In genomic region chr16:83779881-83780280, GRCh38 we compare ENCODE assay signal across 11 cellular contexts. TPM values are rescaled to one million over a fixed set of nuclear protein-coding genes. Genes with fewer than 3 reads are reported as not detected.
DNase-seq lines count a peak whose midpoint lies in the region; ATAC-seq and TF ChIP-seq lines count a peak whose summit lies in the region.
"Had no signal": no experiment of that assay in that cellular context is flagged by ENCODE, and none has a peak within 500 bp of the region (broad histone marks: within the 10 kb centered on the region; RNA-seq: fewer than 3 reads in every experiment).

No MANE protein-coding gene starts in this region.

- H3K36me3 ChIP-seq in adrenal gland (replicated peaks in 1 of 2) (no peaks in the 10 kb centered on the region), uterus (no peaks in the 10 kb centered on the region)

- intact Hi-C loops in adrenal gland (cut with DNase I), result no loop called here
- intact Hi-C loops in left cardiac atrium (cut with DNase I), result loop anchor here in 1 of 2 donors (10.0 kb wide), 1 partner anchor 55 kb away; no protein-coding TSS in a partner anchor
- intact Hi-C loops in sciatic nerve (cut with DNase I), result no loop called here
- intact Hi-C loops in uterus (cut with DNase I; ENCODE audit: low total_unique reads), result no loop called here

- DNase-seq in GM04503 (ENCODE audit: low read depth), result peak; percentile 11
- DNase-seq in adrenal gland, result peak in 5 of 7 donors; percentile 27 to 51 (median 43)
- no peak for DNase-seq in left cardiac atrium
- no peak for DNase-seq in sciatic nerve (ENCODE audit: low spot score)
- no peak for DNase-seq in NCI-H1417 (lab: John Stamatoyannopoulos, UW)
- DNase-seq in uterus, result no peak
- DNase-seq: activated CD8-positive, alpha-beta memory T cell treated with anti-CD3 and anti-CD28 coated beads for 24 hours; Calu3 had no signal

- H3K27me3 ChIP-seq in adrenal gland (no peaks in the 10 kb centered on the region), uterus (no peaks in the 10 kb centered on the region)
- H3K27me3 ChIP-seq: hepatocyte had no signal

- TF ChIP-seq CTCF in adrenal gland (IDR thresholded peaks at IDR 0.05) (no peak), uterus (IDR thresholded peaks at IDR 0.05) (no peak)

- no peak overlapping the region for H3K4me3 ChIP-seq in adrenal gland
- H3K4me3 ChIP-seq in uterus, result no peak overlapping the region
- H3K4me3 ChIP-seq: hepatocyte had no signal

- H3K4me1 ChIP-seq in adrenal gland (replicated peaks in 1 of 2), result peaks cover 8 to 19% of the 10 kb centered on the region in 2 donors
- H3K4me1 ChIP-seq in uterus, result no peaks in the 10 kb centered on the region

- H3K27ac ChIP-seq in adrenal gland (peak overlapping the region in 1 of 5 donors; percentile 15), uterus (no peak overlapping the region)
- H3K27ac ChIP-seq: hepatocyte, RWPE1 had no signal

- peak; percentile 17 to 23 for ATAC-seq in left cardiac atrium
- ATAC-seq in sciatic nerve, result peak; percentile 45
- no peak for ATAC-seq in GM21447 (IDR thresholded peaks at IDR 0.05; ENCODE audit: unreplicated experiment)

- TF ChIP-seq POLR2A in adrenal gland (IDR thresholded peaks at IDR 0.05) (no peak), uterus (IDR thresholded peaks at IDR 0.05) (no peak)

- H3K9me3 ChIP-seq in adrenal gland (replicated peaks in 1 of 3) (no peaks in the 10 kb centered on the region), uterus (no peaks in the 10 kb centered on the region)

- WGBS in adrenal gland, 4 donors, result 9 to 23% (median 11%) methylated on average over 6 of the region's 6 CpGs

RNA-seq across cellular contexts. Expression of gene HSBP1, which starts 27.9 kb away (rescaled TPM):
- 100 to 1,000 TPM in 4 of 8 donors, 10 to 100 TPM in 4; 11.0 to 173 (median 93.4) TPM for total RNA-seq in adrenal gland
- polyA plus RNA-seq in adrenal gland, result 100 to 1,000 TPM in 1 of 3 donors, 10 to 100 TPM in 2; 37.7 to 204 (median 79.4) TPM
- total RNA-seq in left cardiac atrium, result 100 to 1,000 TPM; 145 to 160 TPM
- total RNA-seq in sciatic nerve, result 75.6 TPM
- total RNA-seq in uterus, result 10 to 100 TPM in 3 of 4 donors, 1 to 10 TPM in 1; 6.1 to 70.5 (median 19.9) TPM

Comparison
In these comparisons a context has a peak if more than half of its experiments do, and no peak if none do; other contexts are left out.
1. DNase-seq: peak in GM04503 (single experiment) and adrenal gland (5 of 7); none in left cardiac atrium (single experiment), sciatic nerve (single experiment), NCI-H1417 (0 of 3) and uterus (0 of 2).